ENCODE assay signal across 27 cellular contexts in the genomic region with DNA sequence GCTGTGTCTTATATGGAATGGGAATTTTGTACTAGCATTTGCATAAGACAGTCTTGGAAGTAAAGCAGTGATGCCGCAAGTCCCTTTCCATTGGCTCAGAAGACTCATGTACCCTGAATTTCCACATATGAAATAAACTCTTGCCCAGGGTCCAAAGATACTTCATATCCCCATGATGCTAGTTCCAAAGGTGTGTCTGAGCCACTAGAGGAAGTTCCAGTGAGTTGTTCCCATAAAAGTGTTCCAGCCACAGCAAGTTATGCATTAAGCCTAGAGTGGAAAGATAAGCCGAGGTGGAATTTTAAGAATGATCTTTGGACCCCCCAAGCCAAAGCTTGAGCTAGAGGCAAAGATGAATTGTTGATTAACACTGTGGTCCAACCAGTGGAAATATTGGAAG. TPM values are rescaled to one million over a fixed set of nuclear protein-coding genes. Genes with fewer than 3 reads are reported as not detected.
DNase-seq lines count a peak whose midpoint lies in the region; ATAC-seq, FAIRE-seq and TF ChIP-seq lines count a peak whose summit lies in the region.
"Had no signal": no experiment of that assay in that cellular context is flagged by ENCODE, and none has a peak within 500 bp of the region (broad histone marks: within the 10 kb centered on the region; RNA-seq: fewer than 3 reads in every experiment).

No MANE protein-coding gene starts in this region.

- H3K9me3 ChIP-seq in HepG2 (ENCODE audit: low read length) (no peaks in the 10 kb centered on the region), right lobe of liver (no peaks in the 10 kb centered on the region), hepatocyte (ENCODE audit: low read depth) (no peaks in the 10 kb centered on the region), small intestine (ENCODE audit: control insufficient read depth, low read depth) (no peaks in the 10 kb centered on the region)

- CTCF ChIA-PET in HepG2 (lab: Yijun Ruan, JAX; ENCODE audit: low intra/inter-chr PET ratio, low total read pairs): no interaction called here

- H3K27me3 ChIP-seq in HepG2 (ENCODE audit: control insufficient read depth in 1 of 2, insufficient read depth in 2 of 2, low read length in 2 of 2) (no peaks in the 10 kb centered on the region), right lobe of liver (no peaks in the 10 kb centered on the region), hepatocyte (no peaks in the 10 kb centered on the region), small intestine (ENCODE audit: control insufficient read depth in 2 of 2, insufficient read depth in 2 of 2, low read length in 2 of 2) (no peaks in the 10 kb centered on the region)
- H3K27me3 ChIP-seq: BE2C, BLaER1 had no signal

- H3K9ac ChIP-seq in HepG2 (ENCODE audit: insufficient read depth, low read depth, low read length): no peak overlapping the region
- H3K9ac ChIP-seq: BLaER1 had no signal

- H3K4me2 ChIP-seq in HepG2 (ENCODE audit: low read depth, low read length) (no peak overlapping the region), hepatocyte (no peak overlapping the region)
- H3K4me2 ChIP-seq: A549, BLaER1 had no signal

- 7% methylated on average over 2 of the region's 2 CpGs for WGBS in HepG2 (ENCODE audit: low lambda C conversion rate)
- 62% methylated on average over 2 of the region's 2 CpGs for WGBS in right lobe of liver (ENCODE audit: insufficient coverage, low coverage, low lambda C conversion rate, missing lambda C conversion rate)
- 78% methylated on average over 2 of the region's 2 CpGs for WGBS in hepatocyte (ENCODE audit: low lambda C conversion rate, missing lambda C conversion rate)
- 27 to 67% (median 41%) methylated on average over 2 of the region's 2 CpGs for WGBS in small intestine, 3 donors

- H4K20me1 ChIP-seq in HepG2 (ENCODE audit: insufficient read depth, low read length) (no peaks in the 10 kb centered on the region), hepatocyte (ENCODE audit: insufficient read depth, poor library complexity, severe bottlenecking) (no peaks in the 10 kb centered on the region)
- H4K20me1 ChIP-seq: BLaER1 had no signal

- in situ Hi-C loops in HepG2 (cut with HindIII; ENCODE audit: extremely low pct_ligation_motif_present, low pct_unique_long_range_greater_than_20kb): no loop called here

- intact Hi-C loops in HepG2 (cut with micrococcal nuclease; ENCODE audit: unreplicated experiment): no loop called here
- intact Hi-C loops in right lobe of liver (cut with DNase I): no loop called here
- intact Hi-C loops in left colon (cut with DNase I, micrococcal nuclease): no loop called here

- no peak overlapping the region for H3K27ac ChIP-seq in HepG2 (ENCODE audit: extremely low read length, insufficient read depth, low read length)
- H3K27ac ChIP-seq in right lobe of liver: no peak overlapping the region
- H3K27ac ChIP-seq in hepatocyte: no peak overlapping the region
- no peak overlapping the region for H3K27ac ChIP-seq in small intestine (ENCODE audit: low read depth in 1 of 2, low read length in 1 of 2)
- H3K27ac ChIP-seq: 22Rv1, A549, BLaER1 had no signal

- H2AFZ ChIP-seq in HepG2 (ENCODE audit: low read length) (no peak overlapping the region), hepatocyte (no peak overlapping the region)

- no peak for ATAC-seq in HepG2
- ATAC-seq in right lobe of liver: no peak
- peak; percentile 98 for ATAC-seq in left colon
- ATAC-seq: A549, GM12878 had no signal

- DNase-seq in HepG2 (ENCODE audit: low spot score) (peak; percentile 12), right lobe of liver (no peak), hepatocyte (ENCODE audit: low spot score) (peak; percentile 45), left colon (no peak), small intestine (peak; percentile 94), erythroblast (lab: John Stamatoyannopoulos, UW) (no peak), NCI-H510A (lab: John Stamatoyannopoulos, UW) (no peak), dermis blood vessel endothelial cell (no peak)
- DNase-seq: BE2C; C1 segment of cervical spinal cord; CD4-positive, alpha-beta memory T cell; CD4-positive, CD25-positive, alpha-beta regulatory T cell; CD8-positive, alpha-beta memory T cell; COR-L47; DMS 273 treated with DMSO at 0.1 percent for 48 hours; DMS153; DMS53; DMS79; DND-41; EL; GDM1 had no signal

- TF ChIP-seq EP300 in HepG2 (IDR thresholded peaks at IDR 0.05; ENCODE audit: low read depth in 2 of 2, low read length in 2 of 2): no peak
- no peak for TF ChIP-seq EP300 in HepG2 (CRISPR knock-in tag; IDR thresholded peaks at IDR 0.05; ENCODE audit: borderline replicate concordance)

- H3K4me3 ChIP-seq in HepG2 (replicated peaks in 1 of 3; ENCODE audit: insufficient read depth in 1 of 3, low read depth in 2 of 3, low read length in 3 of 3) (no peak overlapping the region), right lobe of liver (no peak overlapping the region), hepatocyte (no peak overlapping the region), small intestine (ENCODE audit: low read depth in 1 of 2, low read length in 2 of 2) (no peak overlapping the region)
- H3K4me3 ChIP-seq: A549, BLaER1, GM12878 had no signal

- H3K4me1 ChIP-seq in HepG2 (ENCODE audit: insufficient read depth, low read length) (peaks cover 10% of the 10 kb centered on the region), right lobe of liver (no peaks in the 10 kb centered on the region), hepatocyte (ENCODE audit: insufficient read depth) (no peaks in the 10 kb centered on the region), small intestine (ENCODE audit: control insufficient read depth in 2 of 2, insufficient read depth in 1 of 2, low read depth in 1 of 2, low read length in 1 of 2) (peaks cover 0 to 5% of the 10 kb centered on the region in 2 donors)
- H3K4me1 ChIP-seq: A549, BE2C, BLaER1 had no signal

- POLR2A ChIA-PET in HepG2 (lab: Yijun Ruan, JAX): no interaction called here

- H3K9me2 ChIP-seq in hepatocyte (replicated peaks; ENCODE audit: insufficient read depth): no peaks in the 10 kb centered on the region

- FAIRE-seq in HepG2 (lab: Jason Lieb, UNC) (no peak), small intestine (lab: Jason Lieb, UNC) (peak; percentile 10)
- FAIRE-seq: A549, GM12878, GM12892, GM18507 had no signal

- TF ChIP-seq CTCF in HepG2 (CRISPR knock-in tag; IDR thresholded peaks at IDR 0.05) (no peak), right lobe of liver (IDR thresholded peaks at IDR 0.05) (no peak), hepatocyte (IDR thresholded peaks at IDR 0.05; ENCODE audit: poor library complexity) (no peak)

- no peak for TF ChIP-seq POLR2A in HepG2 (IDR thresholded peaks at IDR 0.05; ENCODE audit: insufficient read depth in 1 of 2, low read depth in 2 of 2, low read length in 2 of 2)
- TF ChIP-seq POLR2A in right lobe of liver (IDR thresholded peaks at IDR 0.05): no peak
- TF ChIP-seq POLR2A in erythroblast (IDR thresholded peaks at IDR 0.05; ENCODE audit: low read length): no peak

- no peak for TF ChIP-seq RAD21 in HepG2 (CRISPR knock-in tag; IDR thresholded peaks at IDR 0.05)

- no peaks in the 10 kb centered on the region for H3K36me3 ChIP-seq in HepG2 (replicated peaks in 1 of 2; ENCODE audit: control insufficient read depth in 1 of 2, insufficient read depth in 2 of 2, low read length in 2 of 2)
- no peaks in the 10 kb centered on the region for H3K36me3 ChIP-seq in right lobe of liver
- H3K36me3 ChIP-seq in hepatocyte (replicated peaks; ENCODE audit: insufficient read depth, low read depth): no peaks in the 10 kb centered on the region
- H3K36me3 ChIP-seq in small intestine (ENCODE audit: control insufficient read depth in 2 of 2, insufficient read depth in 2 of 2, low read length in 2 of 2): no peaks in the 10 kb centered on the region
- H3K36me3 ChIP-seq: BE2C, BLaER1 had no signal

- no peaks in the 10 kb centered on the region for H3K79me2 ChIP-seq in HepG2 (ENCODE audit: insufficient read depth, low read length)
- no peaks in the 10 kb centered on the region for H3K79me2 ChIP-seq in hepatocyte

- no TSS peak for BruUV-seq in HepG2 (replicated peaks; lab: Mats Ljungman, UMichigan)

TF ChIP-seq in HepG2, 621 proteins besides CTCF, POLR2A, EP300 and RAD21:
- TF ChIP-seq ZNF879 (CRISPR knock-in tag; IDR thresholded peaks at IDR 0.05) (no peak), TAF1 (CRISPR knock-in tag; IDR thresholded peaks at IDR 0.05) (no peak), MED1 (CRISPR knock-in tag; IDR thresholded peaks at IDR 0.05) (no peak), ZNF468 (CRISPR knock-in tag; IDR thresholded peaks at IDR 0.05) (no peak), HNF4A (CRISPR knock-in tag; IDR thresholded peaks at IDR 0.05) (peak; percentile 40; the same call in 1 of the 2 replicates), ZBTB21 (CRISPR knock-in tag; IDR thresholded peaks at IDR 0.05) (no peak), IRF2 (CRISPR knock-in tag; IDR thresholded peaks at IDR 0.05) (no peak), FOXJ3 (CRISPR knock-in tag; IDR thresholded peaks at IDR 0.05; ENCODE audit: borderline replicate concordance) (no peak)
TF ChIP-seq in HepG2: peak in this region for 1.

RNA-seq across cellular contexts. Expression of a gene that starts 9.3 kb away (rescaled TPM):
- total RNA-seq in HepG2 (2016; rRNA removed; fragmentation: Illumina TruSeq; extraction: Trizol) (8.4 and 8.8 TPM in 2 replicates), right lobe of liver (1 to 10 TPM in 5 of 6 experiments, under 1 TPM in 1; 0.59 to 2.4 (median 1.7) TPM), hepatocyte (7.7 and 10.9 TPM in 2 replicates), left colon (1 to 10 TPM; 4.9 to 5.3 TPM), dermis blood vessel endothelial cell (9.8 and 11.9 TPM in 2 replicates)
- 2.2 and 2.4 TPM in 2 replicates for total RNA-seq in HepG2 (2016; cell fraction: cytosol; rRNA removed; fragmentation: Illumina TruSeq; extraction: Trizol; ENCODE audit: low read depth)
- 7.3 and 8.4 TPM in 2 replicates for total RNA-seq in HepG2 (2016; cell fraction: insoluble cytoplasmic fraction; rRNA removed; fragmentation: Illumina TruSeq; extraction: Trizol)
- 2.9 and 3.2 TPM in 2 replicates for total RNA-seq in HepG2 (2016; cell fraction: membrane; rRNA removed; fragmentation: Illumina TruSeq; extraction: Trizol)
- 17.3 and 17.4 TPM in 2 replicates for total RNA-seq in HepG2 (2016; cell fraction: nucleus; rRNA removed; fragmentation: Illumina TruSeq; extraction: Trizol)
- polyA plus RNA-seq in HepG2 (2011; rRNA removed) (0.89 and 1.7 TPM in 2 replicates), hepatocyte (3.1 and 3.2 TPM in 2 replicates), small intestine (1 to 10 TPM; 1.4 to 2.6 (median 1.8) TPM)
- 0.37 and 0.47 TPM in 2 replicates for polyA plus RNA-seq in HepG2 (2011; cell fraction: cytosol; rRNA removed)
- 1.7 and 2.2 TPM in 2 replicates for polyA plus RNA-seq in HepG2 (2011; cell fraction: nucleus; rRNA removed)
- 1.0 and 2.1 TPM in 2 replicates for polyA plus RNA-seq in HepG2 (2012)
- polyA plus RNA-seq in HepG2 (2016; cell fraction: cytosol; fragmentation: Illumina TruSeq; extraction: Trizol; ENCODE audit: low read depth): 0.09 and 0.11 TPM in 2 replicates
- 6.2 and 6.7 TPM in 2 replicates for polyA plus RNA-seq in HepG2 (2016; cell fraction: insoluble cytoplasmic fraction; fragmentation: Illumina TruSeq; extraction: Trizol; ENCODE audit: low read depth)
- polyA plus RNA-seq in HepG2 (2016; cell fraction: membrane; fragmentation: Illumina TruSeq; extraction: Trizol; ENCODE audit: low read depth): 0.48 and 0.52 TPM in 2 replicates
- 15.7 and 16.2 TPM in 2 replicates for polyA plus RNA-seq in HepG2 (2016; cell fraction: nucleus; fragmentation: Illumina TruSeq; extraction: Trizol; ENCODE audit: insufficient read depth, low read depth)
- polyA minus RNA-seq in HepG2 (2011; rRNA and poly(A)+ RNA removed; ENCODE audit: low replicate concordance): 1.0 and 3.6 TPM in 2 replicates
- 1.1 TPM in 2 replicates for polyA minus RNA-seq in HepG2 (2011; cell fraction: cytosol; rRNA and poly(A)+ RNA removed)
- polyA minus RNA-seq in HepG2 (2011; cell fraction: nucleus; rRNA and poly(A)+ RNA removed): 11.7 and 15.8 TPM in 2 replicates

Comparison
In these comparisons a context has a peak if more than half of its experiments do, and no peak if none do; other contexts are left out.
1. DNase-seq: peak in HepG2 (single experiment), hepatocyte (single experiment) and small intestine (single experiment); none in right lobe of liver (0 of 3), left colon (0 of 2), erythroblast (0 of 2), NCI-H510A (single experiment) and dermis blood vessel endothelial cell (single experiment).